ENCODE assay signal across 9 cellular contexts in the genomic region with DNA sequence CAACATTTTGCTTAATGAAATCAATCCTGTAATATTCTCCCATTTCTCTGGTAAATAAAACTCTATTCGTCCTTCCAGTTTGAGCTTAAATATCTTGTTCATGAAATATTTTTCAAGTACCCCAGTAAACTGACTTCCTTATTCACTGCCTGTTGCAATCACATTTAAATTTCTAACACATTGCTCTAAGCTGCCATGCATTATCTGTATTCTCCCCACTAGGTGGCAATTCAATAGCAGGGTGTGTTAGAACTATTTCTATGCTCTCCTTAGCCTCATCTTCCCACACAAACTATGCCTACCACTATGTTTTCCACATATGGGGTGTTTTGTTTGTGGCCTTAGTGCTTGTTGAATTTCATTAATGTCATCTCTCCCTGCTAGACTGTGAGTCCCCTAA.
A peak's percentile ranks its signal among the peaks of the same experiment; 100 is the strongest.
DNase-seq lines count a peak whose midpoint lies in the region; ATAC-seq, FAIRE-seq and TF ChIP-seq lines count a peak whose summit lies in the region.
"Had no signal": no experiment of that assay in that cellular context is flagged by ENCODE, and none has a peak within 500 bp of the region (broad histone marks: within the 10 kb centered on the region; RNA-seq: fewer than 3 reads in every experiment).

No MANE protein-coding gene starts in this region.

- H3K27ac ChIP-seq in H1 (ENCODE audit: low read depth, low read length) = no peak overlapping the region
- no peak overlapping the region for H3K27ac ChIP-seq in naive thymus-derived CD4-positive, alpha-beta T cell (ENCODE audit: low read depth, low read length)

- no peaks in the 10 kb centered on the region for H3K36me3 Mint-ChIP-seq in naive thymus-derived CD4-positive, alpha-beta T cell

- intact Hi-C loops in naive thymus-derived CD4-positive, alpha-beta T cell (cut with micrococcal nuclease) = no loop called here

- H3K23me2 ChIP-seq in H1 (ENCODE audit: low read depth, low read length) = no peaks in the 10 kb centered on the region

- no peak overlapping the region for H2AK5ac ChIP-seq in H1 (ENCODE audit: low read depth, low read length)

- no peak overlapping the region for H2BK15ac ChIP-seq in H1 (ENCODE audit: low read length)

- no peak overlapping the region for H3K56ac ChIP-seq in H1 (replicated peaks; ENCODE audit: insufficient read length, low read depth, low read length)

- ATAC-seq in naive thymus-derived CD4-positive, alpha-beta T cell = peak; percentile 59
- ATAC-seq in GM18858 (IDR thresholded peaks at IDR 0.05; ENCODE audit: unreplicated experiment) = no peak

- no peaks in the 10 kb centered on the region for H3K79me1 ChIP-seq in H1 (ENCODE audit: low read depth, low read length)

- H3K27me3 ChIP-seq in H1 (replicated peaks in 1 of 4; ENCODE audit: control insufficient read depth in 3 of 4, extremely low read depth in 1 of 4, insufficient read depth in 3 of 4, low read length in 3 of 4) = no peaks in the 10 kb centered on the region
- H3K27me3 ChIP-seq in naive thymus-derived CD4-positive, alpha-beta T cell (ENCODE audit: control insufficient read depth in 2 of 2, insufficient read depth in 2 of 2, low read length in 2 of 2) = no peaks in the 10 kb centered on the region

- TF ChIP-seq CTCF in H1 (IDR thresholded peaks at IDR 0.05; ENCODE audit: control extremely low read depth in 1 of 3, insufficient read depth in 1 of 3, low read depth in 1 of 3, low read length in 3 of 3) = peak in 2 of 3 experiments; percentile 22 to 55; a peak in 2 of 4 replicates

- DNase-seq in NCI-H510A treated with DMSO at 0.1 percent for 48 hours (lab: John Stamatoyannopoulos, UW) = peak; percentile 12
- DNase-seq in NCI-H510A (lab: John Stamatoyannopoulos, UW) = no peak
- DNase-seq in NCI-H2196 treated with DMSO at 0.1 percent for 48 hours (lab: John Stamatoyannopoulos, UW; ENCODE audit: unreplicated experiment) = peak; percentile 21
- DNase-seq in H1 (ENCODE audit: low read depth in 1 of 2, low spot score in 2 of 2) = no peak
- DNase-seq in naive thymus-derived CD4-positive, alpha-beta T cell = no peak
- no peak for DNase-seq in SHP77 treated with DMSO at 0.1 percent for 48 hours (lab: John Stamatoyannopoulos, UW)
- DNase-seq in activated T-cell treated with anti-CD3 and anti-CD28 coated beads for 4 hours = no peak

- no peak overlapping the region for H4K8ac ChIP-seq in H1 (ENCODE audit: extremely low read depth, insufficient read depth, low read length)

- H2BK20ac ChIP-seq in H1 (ENCODE audit: low read length) = no peak overlapping the region

- no peak overlapping the region for H3K23ac ChIP-seq in H1 (ENCODE audit: insufficient read length)

- H2BK12ac ChIP-seq in H1 (ENCODE audit: low read depth, low read length) = no peak overlapping the region

- no peak for TF ChIP-seq POLR2A in H1 (IDR thresholded peaks at IDR 0.05; ENCODE audit: control extremely low read depth in 1 of 2, low read depth in 2 of 2, low read length in 2 of 2)

- no peak overlapping the region for H3K27ac Mint-ChIP-seq in naive thymus-derived CD4-positive, alpha-beta T cell

- no peaks in the 10 kb centered on the region for H3K79me2 ChIP-seq in H1 (ENCODE audit: control insufficient read depth in 1 of 2, insufficient read depth in 2 of 2, low read length in 2 of 2)

- POLR2A ChIA-PET in H1 (lab: Charles Lee; ENCODE audit: partially characterized antibody) = no interaction called here
- POLR2A ChIA-PET in naive thymus-derived CD4-positive, alpha-beta T cell (lab: Charles Lee) = no interaction called here

- no peak overlapping the region for H3K18ac ChIP-seq in H1 (ENCODE audit: extremely low read depth, low read length)

- H2BK120ac ChIP-seq in H1 (replicated peaks; ENCODE audit: low read depth, low read length) = no peak overlapping the region

- H2BK5ac ChIP-seq in H1 (ENCODE audit: low read depth, low read length) = no peak overlapping the region

- no peak overlapping the region for H3K14ac ChIP-seq in H1 (ENCODE audit: insufficient read length)

- 82% methylated on average over 1 of the region's 1 CpG; no CpG with 5 or more reads in 1 of the 2 experiments for WGBS in H1 (ENCODE audit: extremely low coverage in 1 of 2, insufficient coverage in 1 of 2, insufficient read length in 1 of 2, insufficient replicate concordance in 2 of 2, low coverage in 1 of 2, low lambda C conversion rate in 2 of 2, missing lambda C conversion rate in 1 of 2), 2 experiments

- H3K4ac ChIP-seq in H1 (replicated peaks; ENCODE audit: insufficient read length, low read depth, low read length) = no peak overlapping the region

- no peak for TF ChIP-seq EP300 in H1 (IDR thresholded peaks at IDR 0.05; ENCODE audit: borderline replicate concordance in 1 of 2, low read depth in 2 of 2, low read length in 2 of 2)

- no peaks in the 10 kb centered on the region for H4K20me1 ChIP-seq in H1 (replicated peaks in 1 of 2; ENCODE audit: control insufficient read depth in 1 of 2, insufficient read depth in 2 of 2, low read length in 2 of 2)

- peak; percentile 46 to 54 for TF ChIP-seq RAD21 in H1 (IDR thresholded peaks at IDR 0.05 in 1 of 2, conservative IDR thresholded peaks at IDR 0.05 in 1 of 2; ENCODE audit: low read depth in 2 of 2, low read length in 2 of 2)

- CTCF ChIA-PET in H1 (lab: Charles Lee; ENCODE audit: partially characterized antibody) = interaction anchor here (0.5 to 1.1 kb wide), 4 partner anchors 12 to 915 kb away, joined by 3 to 5 read pairs (median 3); no protein-coding TSS in a partner anchor
- CTCF ChIA-PET in naive thymus-derived CD4-positive, alpha-beta T cell (lab: Charles Lee) = no interaction called here

- H4K5ac ChIP-seq in H1 (ENCODE audit: insufficient read length, low read depth, low read length) = no peak overlapping the region

- no peak overlapping the region for H3K4me3 Mint-ChIP-seq in naive thymus-derived CD4-positive, alpha-beta T cell

- no peak overlapping the region for H3K9ac ChIP-seq in H1 (replicated peaks in 1 of 4; ENCODE audit: extremely low read depth in 1 of 4, low read depth in 3 of 4, low read length in 3 of 4)

- H3K27me3 Mint-ChIP-seq in naive thymus-derived CD4-positive, alpha-beta T cell = peaks cover 0 to 9% (median 0%) of the 10 kb centered on the region in 5 donors

- FAIRE-seq in H1 (lab: Jason Lieb, UNC) = no peak

- peaks cover 0 to 1% (median 0%) of the 10 kb centered on the region in 7 donors for H3K4me1 Mint-ChIP-seq in naive thymus-derived CD4-positive, alpha-beta T cell

- H3K9me3 ChIP-seq in H1 (ENCODE audit: insufficient read depth in 2 of 2, low read depth in 1 of 2, low read length in 1 of 2) = peaks cover 0 to 11% of the 10 kb centered on the region in 2 experiments; a peak in 1 of 4 replicates
- no peaks in the 10 kb centered on the region for H3K9me3 ChIP-seq in naive thymus-derived CD4-positive, alpha-beta T cell (ENCODE audit: control insufficient read depth in 2 of 3, low read length in 3 of 3)
- H3K9me3 ChIP-seq: Caco-2 had no signal

- no peaks in the 10 kb centered on the region; a peak in 1 of 8 replicates for H3K36me3 ChIP-seq in H1 (ENCODE audit: control insufficient read depth in 2 of 4, insufficient read depth in 4 of 4, low read length in 3 of 4)
- no peaks in the 10 kb centered on the region for H3K36me3 ChIP-seq in naive thymus-derived CD4-positive, alpha-beta T cell (ENCODE audit: control insufficient read depth in 2 of 3, insufficient read depth in 3 of 3, low read length in 3 of 3)

- H3K9me3 Mint-ChIP-seq in naive thymus-derived CD4-positive, alpha-beta T cell = no peaks in the 10 kb centered on the region

- no peak overlapping the region for H2AFZ ChIP-seq in H1 (ENCODE audit: low read length)

- H3K4me2 ChIP-seq in H1 (ENCODE audit: insufficient read depth in 1 of 2, low read depth in 2 of 2, low read length in 2 of 2) = no peak overlapping the region

- H4K91ac ChIP-seq in H1 (replicated peaks; ENCODE audit: insufficient read length, low read length) = no peak overlapping the region

- H3K4me3 ChIP-seq in H1 (ENCODE audit: extremely low read depth in 1 of 4, insufficient read depth in 2 of 4, low read depth in 3 of 4, low read length in 4 of 4) = no peak overlapping the region
- H3K4me3 ChIP-seq in naive thymus-derived CD4-positive, alpha-beta T cell (ENCODE audit: low read length) = no peak overlapping the region

- H3K4me1 ChIP-seq in H1 (replicated peaks in 1 of 4; ENCODE audit: control insufficient read depth in 3 of 4, insufficient read depth in 4 of 4, low read length in 3 of 4) = no peaks in the 10 kb centered on the region
- no peaks in the 10 kb centered on the region for H3K4me1 ChIP-seq in naive thymus-derived CD4-positive, alpha-beta T cell (ENCODE audit: control insufficient read depth in 2 of 2, insufficient read depth in 2 of 2, low read length in 2 of 2)

TF ChIP-seq in H1, 55 proteins besides CTCF, POLR2A, EP300 and RAD21 (continues in another document):
- TF ChIP-seq SUZ12 (IDR thresholded peaks at IDR 0.05; ENCODE audit: low read length) (no peak), NANOG (IDR thresholded peaks at IDR 0.05; ENCODE audit: insufficient read depth, low read depth, low read length, poor library complexity, severe bottlenecking) (no peak), YY1 (IDR thresholded peaks at IDR 0.05; ENCODE audit: low read depth, low read length) (no peak), RBBP5 (IDR thresholded peaks at IDR 0.05; ENCODE audit: borderline replicate concordance, low read depth, low read length) (no peak), POU5F1 (IDR thresholded peaks at IDR 0.05; ENCODE audit: low read depth, low read length) (no peak), JUND (IDR thresholded peaks at IDR 0.05; ENCODE audit: low read length) (no peak), CTBP2 (IDR thresholded peaks at IDR 0.05; ENCODE audit: borderline replicate concordance, insufficient read depth, insufficient read length, low read length) (no peak), BCL11A (IDR thresholded peaks at IDR 0.05; ENCODE audit: low read depth in 2 of 2, low read length in 2 of 2) (no peak), SP4 (IDR thresholded peaks at IDR 0.05; ENCODE audit: low read length) (no peak), TBP (IDR thresholded peaks at IDR 0.05; ENCODE audit: low read depth, low read length) (no peak), NRF1 (IDR thresholded peaks at IDR 0.05; ENCODE audit: low read depth, low read length) (no peak), RNF2 (IDR thresholded peaks at IDR 0.05; ENCODE audit: borderline replicate concordance, low read depth, low read length, missing control alignments, poor library complexity, severe bottlenecking) (no peak), ASH2L (IDR thresholded peaks at IDR 0.05; ENCODE audit: low read length) (no peak), CBX5 (IDR thresholded peaks at IDR 0.05; ENCODE audit: low read depth, low read length) (no peak), KDM1A (IDR thresholded peaks at IDR 0.05; ENCODE audit: borderline replicate concordance, low read length) (no peak), ZNF274 (IDR thresholded peaks at IDR 0.05; ENCODE audit: borderline replicate concordance, extremely low read depth, low read length) (no peak), KDM5A (IDR thresholded peaks at IDR 0.05; ENCODE audit: low read length) (no peak)
- TF ChIP-seq, protein P1, sequence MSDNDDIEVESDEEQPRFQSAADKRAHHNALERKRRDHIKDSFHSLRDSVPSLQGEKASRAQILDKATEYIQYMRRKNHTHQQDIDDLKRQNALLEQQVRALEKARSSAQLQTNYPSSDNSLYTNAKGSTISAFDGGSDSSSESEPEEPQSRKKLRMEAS (IDR thresholded peaks at IDR 0.05) = no peak

Comparison
In these comparisons a context has a peak if more than half of its experiments do, and no peak if none do; other contexts are left out.
1. DNase-seq: peak in NCI-H510A treated with DMSO at 0.1 percent for 48 hours (single experiment) and NCI-H2196 treated with DMSO at 0.1 percent for 48 hours (single experiment); none in NCI-H510A (single experiment), H1 (0 of 2), naive thymus-derived CD4-positive, alpha-beta T cell (0 of 9), SHP77 treated with DMSO at 0.1 percent for 48 hours (single experiment) and activated T-cell treated with anti-CD3 and anti-CD28 coated beads for 4 hours (single experiment).